ENCODE assay signal across 23 cellular contexts in the genomic region with DNA sequence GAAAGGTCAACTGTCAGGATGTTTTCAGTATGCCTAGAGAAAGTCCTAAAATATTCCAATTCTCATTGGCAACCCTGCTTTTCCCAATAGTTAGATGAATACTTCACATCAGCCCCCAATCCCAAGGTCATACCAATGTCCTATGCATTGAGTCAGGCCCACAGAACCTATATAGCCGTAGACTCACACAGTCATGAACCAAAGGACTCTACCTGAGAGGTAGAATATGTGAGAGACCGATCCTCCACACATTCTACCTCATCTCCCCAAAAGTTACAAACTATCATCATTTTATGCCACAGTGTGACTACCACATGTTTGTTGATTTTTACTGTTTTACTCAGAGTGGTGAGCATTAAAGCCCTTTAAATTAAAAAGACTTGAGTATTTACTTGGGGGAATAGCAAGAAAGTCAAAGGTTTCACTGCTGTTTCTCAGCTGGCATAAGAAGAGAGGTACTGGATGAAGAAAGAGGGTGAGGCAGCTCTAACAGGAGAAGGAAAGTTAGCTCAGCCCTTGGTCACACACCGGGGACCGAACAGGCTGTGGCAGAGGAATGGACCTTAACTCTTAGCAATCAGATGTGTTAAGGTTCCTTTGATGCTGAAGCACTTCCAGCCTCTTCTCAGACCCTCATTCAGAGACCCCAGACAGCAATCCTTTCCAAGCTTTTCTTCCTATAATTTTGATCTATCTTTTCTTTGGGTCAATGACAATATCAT. TPM values are rescaled to one million over a fixed set of nuclear protein-coding genes. Genes with fewer than 3 reads are reported as not detected.
DNase-seq lines count a peak whose midpoint lies in the region; ATAC-seq and TF ChIP-seq lines count a peak whose summit lies in the region.
"Had no signal": no experiment of that assay in that cellular context is flagged by ENCODE, and none has a peak within 500 bp of the region (broad histone marks: within the 10 kb centered on the region; RNA-seq: fewer than 3 reads in every experiment).

No MANE protein-coding gene starts in this region.

- H3K9me3 ChIP-seq in DND-41 (ENCODE audit: insufficient read depth, low read length, severe bottlenecking) (no peaks in the 10 kb centered on the region), colonic mucosa (no peaks in the 10 kb centered on the region), spleen (no peaks in the 10 kb centered on the region)
- H3K9me3 ChIP-seq: breast epithelium, heart left ventricle, SJCRH30, tibial artery had no signal

- H3K27ac ChIP-seq in DND-41 (ENCODE audit: low read length) (peak overlapping the region; percentile 99), colonic mucosa (peak overlapping the region; percentile 82), spleen (peak overlapping the region; percentile 61 to 95 (median 90))
- H3K27ac ChIP-seq: breast epithelium, SJCRH30, tibial artery had no signal

- intact Hi-C loops in colonic mucosa (cut with DNase I) (no loop called here), spleen (cut with DNase I; ENCODE audit: low total_unique reads) (no loop called here)

- H3K4me3 ChIP-seq in DND-41 (ENCODE audit: low read depth in 1 of 2, low read length in 2 of 2) (peak overlapping the region; percentile 43 to 70; a peak in 3 of 4 replicates), colonic mucosa (peak overlapping the region; percentile 26), spleen (peak overlapping the region; percentile 42 to 77 (median 58))
- H3K4me3 ChIP-seq: SJCRH30, tibial artery had no signal

- H3K27me3 ChIP-seq in DND-41 (ENCODE audit: insufficient read depth, low read length, poor library complexity) (no peaks in the 10 kb centered on the region), colonic mucosa (no peaks in the 10 kb centered on the region), spleen (replicated peaks in 1 of 7) (no peaks in the 10 kb centered on the region)
- H3K27me3 ChIP-seq: tibial artery had no signal

- H3K79me2 ChIP-seq in DND-41 (ENCODE audit: insufficient read depth, low read length): peaks cover 60% of the 10 kb centered on the region

- ATAC-seq in DND-41 (ENCODE audit: insufficient read depth, low read depth): no peak
- no peak for ATAC-seq in HG03469 (IDR thresholded peaks at IDR 0.05; ENCODE audit: unreplicated experiment)
- ATAC-seq: activated naive CD8-positive, alpha-beta T cell treated with anti-CD3 and anti-CD28 coated beads, Interleukin-2, amount 50 U/mL, for 24 hours had no signal

- no peak for DNase-seq in DND-41
- DNase-seq in colonic mucosa: no peak
- DNase-seq in spleen: no peak
- DNase-seq in islet precursor cell: no peak
- DNase-seq in RPMI8226: no peak
- no peak for DNase-seq in cortex of kidney (lab: John Stamatoyannopoulos, UW)
- DNase-seq: activated T-cell treated with anti-CD3 and anti-CD28 coated beads, Interleukin-2, amount 50 U/mL, for 4 hours; DMS79 treated with DMSO at 0.1 percent for 48 hours; H7; heart left ventricle; NCI-H187; nucleus accumbens; SJCRH30; stimulated activated CD4-positive, alpha-beta T cell treated with anti-CD3 and anti-CD28 coated beads, Interleukin-4, amount 100 ng/mL, for 24 hours; stimulated activated CD8-positive, alpha-beta memory T cell treated with anti-CD3 and anti-CD28 coated beads, Interleukin-4, amount 100 ng/mL, for 48 hours; T-helper 9 cell; tibial artery had no signal

- WGBS in spleen, 5 donors: 28 to 46% (median 39%) methylated on average over 4 of the region's 4 CpGs

- H3K36me3 ChIP-seq in DND-41 (ENCODE audit: insufficient read depth, low read length) (peaks cover 1% of the 10 kb centered on the region; the same call in 1 of the 2 replicates), colonic mucosa (no peaks in the 10 kb centered on the region), spleen (peaks cover 0 to 5% (median 0%) of the 10 kb centered on the region in 6 donors)
- H3K36me3 ChIP-seq: breast epithelium, heart left ventricle, SJCRH30, tibial artery had no signal

- no peaks in the 10 kb centered on the region for H4K20me1 ChIP-seq in DND-41 (ENCODE audit: insufficient read depth, low read length)

- H3K4me2 ChIP-seq in DND-41 (ENCODE audit: insufficient read depth, low read length): peak overlapping the region; percentile 90

- peak overlapping the region; percentile 72 for H3K9ac ChIP-seq in DND-41 (ENCODE audit: low read depth, low read length)
- H3K9ac ChIP-seq in colonic mucosa (ENCODE audit: low read depth in 2 of 2, low read length in 2 of 2): peak overlapping the region in 1 of 2 donors; percentile 30

- peaks cover 90% of the 10 kb centered on the region for H3K4me1 ChIP-seq in DND-41 (ENCODE audit: insufficient read depth, low read length)
- no peaks in the 10 kb centered on the region for H3K4me1 ChIP-seq in colonic mucosa
- peaks cover 19 to 84% (median 72%) of the 10 kb centered on the region in 6 donors for H3K4me1 ChIP-seq in spleen
- H3K4me1 ChIP-seq: breast epithelium, SJCRH30, tibial artery had no signal

- TF ChIP-seq POLR2A in GM18526 (IDR thresholded peaks at IDR 0.05; ENCODE audit: extremely low read depth, insufficient read length): peak; percentile 10
- TF ChIP-seq POLR2A in spleen (IDR thresholded peaks at IDR 0.05): no peak

- H2AFZ ChIP-seq in DND-41 (ENCODE audit: low read depth, low read length): peak overlapping the region; percentile 70; the same call in 1 of the 2 replicates

- TF ChIP-seq CTCF in DND-41 (IDR thresholded peaks at IDR 0.05; ENCODE audit: borderline replicate concordance, extremely low read depth, low read length, poor library complexity, severe bottlenecking) (no peak), colonic mucosa (IDR thresholded peaks at IDR 0.05) (no peak), spleen (IDR thresholded peaks at IDR 0.05 in 8 of 11, conservative IDR thresholded peaks at IDR 0.05 in 3 of 11) (no peak)

RNA-seq across cellular contexts. Expression of a gene that starts 0.9 kb away (rescaled TPM):
- total RNA-seq in colonic mucosa: 1 to 10 TPM; 4.9 to 9.2 TPM
- 100 to 1,000 TPM; 150 to 286 (median 215) TPM for total RNA-seq in spleen
- 100 to 1,000 TPM; 371 to 510 (median 479) TPM for polyA plus RNA-seq in spleen
- total RNA-seq: NCI-H460, SJCRH30 had no signal
- polyA plus RNA-seq: BJ had no signal

RNA-seq across cellular contexts. Expression of a gene that starts 28.4 kb away (rescaled TPM):
- total RNA-seq in colonic mucosa (1 to 10 TPM; 4.9 to 7.0 TPM), spleen (100 to 1,000 TPM in 1 of 7 donors, 10 to 100 TPM in 6; 28.9 to 134 (median 63.5) TPM)
- 10 to 100 TPM; 12.5 to 21.4 (median 13.3) TPM for polyA plus RNA-seq in spleen
- total RNA-seq: NCI-H460, SJCRH30 had no signal
- polyA plus RNA-seq: BJ had no signal

Comparison
In these comparisons a context has a peak if more than half of its experiments do, and no peak if none do; other contexts are left out.
1. RNA of a gene that starts 0.9 kb away (total RNA-seq): 150 to 286 TPM in spleen; 4.9 to 9.2 TPM in colonic mucosa; every median in the first group is over 10 times any median in the second.
2. Peak in every context shown above with its lines, with median percentiles within 50 percentile points of each other: H3K27ac ChIP-seq and H3K4me3 ChIP-seq.